In genomic region chr16:30794634-30795033, GRCh38 we compare ENCODE assay signal across 25 cellular contexts. TPM values are rescaled to one million over a fixed set of nuclear protein-coding genes. Genes with fewer than 3 reads are reported as not detected.
DNase-seq lines count a peak whose midpoint lies in the region; ATAC-seq, FAIRE-seq and TF ChIP-seq lines count a peak whose summit lies in the region.
"Had no signal": no experiment of that assay in that cellular context is flagged by ENCODE, and none has a peak within 500 bp of the region (broad histone marks: within the 10 kb centered on the region; RNA-seq: fewer than 3 reads in every experiment).

No MANE protein-coding gene starts in this region.

- no peak overlapping the region for H4K5ac ChIP-seq in IMR-90 (ENCODE audit: low read depth, low read length)

- no peak overlapping the region for H3K23ac ChIP-seq in IMR-90 (ENCODE audit: low read depth, low read length)

- TF ChIP-seq POLR2A in IMR-90 (IDR thresholded peaks at IDR 0.05; ENCODE audit: low read depth, low read length): no peak
- TF ChIP-seq POLR2A in K562 (conservative IDR thresholded peaks at IDR 0.05): no peak

- H4K20me1 ChIP-seq in IMR-90 (ENCODE audit: insufficient read depth, low read length): no peaks in the 10 kb centered on the region
- H4K20me1 ChIP-seq in K562 (replicated peaks; ENCODE audit: control insufficient read depth, insufficient read depth, low read length): no peaks in the 10 kb centered on the region
- H4K20me1 ChIP-seq in osteoblast (ENCODE audit: insufficient read depth, low read length): no peaks in the 10 kb centered on the region
- H4K20me1 ChIP-seq: BLaER1 treated with 17β-estradiol and CSF1 and Interleukin-3, amounts not matched to agents 10 nM and 100 nM had no signal

- H3K36me3 ChIP-seq in H7 (replicated peaks; ENCODE audit: control insufficient read depth, insufficient read depth, low read length) (no peaks in the 10 kb centered on the region), IMR-90 (ENCODE audit: control insufficient read depth, insufficient read depth, low read length) (no peaks in the 10 kb centered on the region), K562 (ENCODE audit: control insufficient read depth, insufficient read depth, low read length) (no peaks in the 10 kb centered on the region), osteoblast (ENCODE audit: insufficient read depth, low read length) (no peaks in the 10 kb centered on the region)
- H3K36me3 ChIP-seq: BE2C; BLaER1 treated with 17β-estradiol and CSF1 and Interleukin-3, amounts not matched to agents 10 nM and 100 nM; HAP-1 had no signal

- no peak overlapping the region for H3K4me3 ChIP-seq in H7 (ENCODE audit: insufficient read depth, low read depth, low read length)
- H3K4me3 ChIP-seq in IMR-90 (ENCODE audit: insufficient read depth, low read depth, low read length): no peak overlapping the region
- no peak overlapping the region for H3K4me3 ChIP-seq in K562
- H3K4me3 ChIP-seq in osteoblast (ENCODE audit: insufficient read depth, low read length): no peak overlapping the region
- H3K4me3 ChIP-seq: A549; BLaER1 treated with 17β-estradiol and CSF1 and Interleukin-3, amounts not matched to agents 10 nM and 100 nM; GM23338; HAP-1 had no signal

- no peak overlapping the region for H3K4ac ChIP-seq in IMR-90 (ENCODE audit: low read depth, low read length)

- H2BK120ac ChIP-seq in IMR-90 (ENCODE audit: low read depth, low read length): no peak overlapping the region

- dilution Hi-C loops in IMR-90 (cut with HindIII; ENCODE audit: low sequenced_read_pairs, unreplicated experiment): no loop called here

- H3K4me2 ChIP-seq in IMR-90 (ENCODE audit: low read depth, low read length) (no peak overlapping the region), K562 (ENCODE audit: insufficient read depth, low read length) (no peak overlapping the region), osteoblast (ENCODE audit: insufficient read depth, low read length) (no peak overlapping the region)
- H3K4me2 ChIP-seq: A549; BLaER1 treated with 17β-estradiol and CSF1 and Interleukin-3, amounts not matched to agents 10 nM and 100 nM; GM23338 had no signal

- H3K9ac ChIP-seq in IMR-90 (ENCODE audit: low read depth, low read length): no peak overlapping the region
- peak overlapping the region in 1 of 2 experiments; percentile 14; a peak in 1 of 4 replicates for H3K9ac ChIP-seq in K562 (ENCODE audit: insufficient read depth in 1 of 2, low read depth in 2 of 2, low read length in 2 of 2)
- H3K9ac ChIP-seq: BLaER1 treated with 17β-estradiol and CSF1 and Interleukin-3, amounts not matched to agents 10 nM and 100 nM had no signal

- no peak overlapping the region for H3K18ac ChIP-seq in IMR-90 (ENCODE audit: low read depth, low read length)

- no peak overlapping the region for H2AK9ac ChIP-seq in IMR-90 (replicated peaks; ENCODE audit: low read depth, low read length, poor library complexity)

- ATAC-seq in IMR-90 (ENCODE audit: low read depth) (no peak), K562 (no peak; the same call in 2 of the 3 replicates), HG02870 (IDR thresholded peaks at IDR 0.05; ENCODE audit: unreplicated experiment) (no peak), HG02885 (IDR thresholded peaks at IDR 0.05; ENCODE audit: poor library complexity, unreplicated experiment) (no peak)
- ATAC-seq: GM23338 had no signal

- POLR2A ChIA-PET in IMR-90 (lab: Charles Lee; ENCODE audit: unreplicated experiment) (no interaction called here), K562 (lab: Yijun Ruan, JAX) (interaction anchor here (1.2 to 2.3 kb wide), 4 partner anchors 11 to 80 kb away, joined by 3 to 16 read pairs (median 10); no protein-coding TSS in a partner anchor)

- H3K9me3 ChIP-seq in IMR-90 (ENCODE audit: control insufficient read depth, insufficient read depth, low read length) (no peaks in the 10 kb centered on the region), K562 (replicated peaks; ENCODE audit: control insufficient read depth, insufficient read depth, low read depth, low read length) (no peaks in the 10 kb centered on the region), osteoblast (ENCODE audit: low read depth, low read length) (no peaks in the 10 kb centered on the region)
- H3K9me3 ChIP-seq: A549; BE2C; BLaER1 treated with 17β-estradiol and CSF1 and Interleukin-3, amounts not matched to agents 10 nM and 100 nM; HAP-1 had no signal

- no peak overlapping the region for H2AK5ac ChIP-seq in IMR-90 (ENCODE audit: low read depth, low read length)

- H3K27me3 ChIP-seq in H7 (ENCODE audit: control insufficient read depth, insufficient read depth, low read length): no peaks in the 10 kb centered on the region; the same call in 1 of the 2 replicates
- peaks cover 8% of the 10 kb centered on the region; the same call in 1 of the 2 replicates for H3K27me3 ChIP-seq in IMR-90 (ENCODE audit: control insufficient read depth, insufficient read depth, low read length)
- no peaks in the 10 kb centered on the region for H3K27me3 ChIP-seq in K562 (ENCODE audit: control insufficient read depth in 2 of 2, insufficient read depth in 2 of 2, low read length in 2 of 2)
- no peaks in the 10 kb centered on the region for H3K27me3 ChIP-seq in osteoblast (ENCODE audit: insufficient read depth, low read length)
- H3K27me3 ChIP-seq: BE2C; BLaER1 treated with 17β-estradiol and CSF1 and Interleukin-3, amounts not matched to agents 10 nM and 100 nM had no signal

- H4K91ac ChIP-seq in IMR-90 (ENCODE audit: insufficient read depth, low read depth, low read length): no peak overlapping the region

- H3K9me1 ChIP-seq in IMR-90 (ENCODE audit: insufficient read depth, low read length): no peaks in the 10 kb centered on the region
- H3K9me1 ChIP-seq in K562 (ENCODE audit: control insufficient read depth, insufficient read depth, low read length): no peaks in the 10 kb centered on the region

- no peak overlapping the region for H3K27ac ChIP-seq in IMR-90 (ENCODE audit: insufficient read depth, low read length)
- H3K27ac ChIP-seq in K562 (ENCODE audit: extremely low read depth, low read depth, low read length): no peak overlapping the region
- no peak overlapping the region for H3K27ac ChIP-seq in osteoblast (ENCODE audit: low read depth, low read length)
- H3K27ac ChIP-seq: A549; BLaER1 treated with 17β-estradiol and CSF1 and Interleukin-3, amounts not matched to agents 10 nM and 100 nM had no signal

- H4K8ac ChIP-seq in IMR-90 (ENCODE audit: low read depth in 2 of 2, low read length in 2 of 2): no peak overlapping the region

- H3K4me1 ChIP-seq in IMR-90 (ENCODE audit: control insufficient read depth, insufficient read depth, low read length) (no peaks in the 10 kb centered on the region), K562 (replicated peaks in 1 of 2; ENCODE audit: control insufficient read depth in 2 of 2, insufficient read depth in 2 of 2, low read length in 2 of 2) (peaks cover 0 to 10% of the 10 kb centered on the region in 2 experiments; a peak in 3 of 5 replicates), osteoblast (ENCODE audit: insufficient read depth, low read length) (no peaks in the 10 kb centered on the region)
- H3K4me1 ChIP-seq: A549; BE2C; BLaER1 treated with 17β-estradiol and CSF1 and Interleukin-3, amounts not matched to agents 10 nM and 100 nM; HAP-1 had no signal

- H3K79me1 ChIP-seq in IMR-90 (ENCODE audit: low read depth in 1 of 2, low read length in 2 of 2): no peaks in the 10 kb centered on the region

- no peak overlapping the region for H2BK20ac ChIP-seq in IMR-90 (ENCODE audit: low read depth, low read length)

- intact Hi-C loops in IMR-90 (cut with micrococcal nuclease) (no loop called here), K562 (cut with micrococcal nuclease) (no loop called here)

- no peak for TF ChIP-seq CTCF in IMR-90 (conservative IDR thresholded peaks at IDR 0.05; ENCODE audit: low read depth, low read length)
- no peak for TF ChIP-seq CTCF in K562 (IDR thresholded peaks at IDR 0.05 in 2 of 3, conservative IDR thresholded peaks at IDR 0.05 in 1 of 3; ENCODE audit: insufficient read depth in 2 of 3, low read depth in 1 of 3, low read length in 3 of 3)
- TF ChIP-seq CTCF in osteoblast (IDR thresholded peaks at IDR 0.05; ENCODE audit: extremely low read depth, low read depth, low read length): no peak

- H3K79me2 ChIP-seq in K562 (ENCODE audit: control insufficient read depth, insufficient read depth, low read length) (no peaks in the 10 kb centered on the region), osteoblast (ENCODE audit: insufficient read depth, low read length) (no peaks in the 10 kb centered on the region)

- H2BK15ac ChIP-seq in IMR-90 (ENCODE audit: low read depth, low read length): no peak overlapping the region

- DNase-seq in H7 (peak; percentile 18), IMR-90 (no peak), K562 (ENCODE audit: extremely low read depth in 1 of 4, low spot score in 3 of 4) (peak in 1 of 4 experiments; percentile 7), osteoblast (ENCODE audit: insufficient read length, low spot score, missing footprints) (peak; percentile 1), SIG-M5 (lab: John Stamatoyannopoulos, UW) (no peak), urothelium cell line (ENCODE audit: low spot score) (no peak)
- DNase-seq: 8988T; ACHN; AML-193; BE2C; CD4-positive, alpha-beta T cell; CD8-positive, alpha-beta memory T cell; DMS 273 treated with DMSO at 0.1 percent for 48 hours; DMS79; EL; GDM1 had no signal

- no peak overlapping the region for H3K14ac ChIP-seq in IMR-90 (replicated peaks; ENCODE audit: low read depth, low read length)

- no peak overlapping the region for H3K56ac ChIP-seq in IMR-90 (ENCODE audit: extremely low read depth, insufficient read depth, low read length)

- TF ChIP-seq RAD21 in IMR-90 (IDR thresholded peaks at IDR 0.05; ENCODE audit: low read length) (no peak), K562 (CRISPR knock-in tag; conservative IDR thresholded peaks at IDR 0.05 in 1 of 2, IDR thresholded peaks at IDR 0.05 in 1 of 2) (no peak)

- peak overlapping the region; percentile 51 for H2AFZ ChIP-seq in IMR-90 (replicated peaks; ENCODE audit: low read length, poor library complexity)
- no peak overlapping the region for H2AFZ ChIP-seq in K562 (ENCODE audit: low read depth, low read length)
- no peak overlapping the region for H2AFZ ChIP-seq in osteoblast (ENCODE audit: low read length)
- H2AFZ ChIP-seq: GM23338 had no signal

- BruUV-seq in IMR-90 (replicated peaks; lab: Mats Ljungman, UMichigan) (no TSS peak), K562 (replicated peaks; lab: Mats Ljungman, UMichigan) (no TSS peak)

- FAIRE-seq in K562 (lab: Jason Lieb, UNC): no peak
- no peak for FAIRE-seq in urothelium cell line (lab: Jason Lieb, UNC)
- FAIRE-seq: A549, D721Med, GM12891, GM18507 had no signal

- CTCF ChIA-PET in IMR-90 (lab: Yijun Ruan, JAX): interaction anchor here (1.7 kb wide), 1 partner anchor 11 kb away, joined by 5 read pairs; no protein-coding TSS in a partner anchor
- CTCF ChIA-PET in K562 (lab: Yijun Ruan, JAX; ENCODE audit: low intra/inter-chr PET ratio): no interaction called here

- in situ Hi-C loops in IMR-90 (cut with MboI; ENCODE audit: low sequenced_read_pairs) (no loop called here), K562 (cut with MboI) (no loop called here)

- H2BK5ac ChIP-seq in IMR-90 (ENCODE audit: low read depth, low read length, poor library complexity, severe bottlenecking): no peak overlapping the region

- WGBS in IMR-90 (ENCODE audit: extremely low coverage in 2 of 2, insufficient read length in 1 of 2), 2 experiments: 54% methylated on average over 2 of the region's 3 CpGs; no CpG with 5 or more reads in 1 of the 2 experiments
- WGBS in K562 (ENCODE audit: insufficient coverage, low coverage, missing lambda C conversion rate): 43% methylated on average over 3 of the region's 3 CpGs

- no peak for TF ChIP-seq EP300 in K562 (IDR thresholded peaks at IDR 0.05; ENCODE audit: low read length)

RNA-seq across cellular contexts. Expression of gene ZNF629, which starts 7.6 kb away (rescaled TPM):
- 15.1 and 16.0 TPM in 2 replicates for total RNA-seq in H7 (2014; rRNA removed; shearing (Covaris generic))
- total RNA-seq in IMR-90 (2012; rRNA removed) (9.1 and 9.4 TPM in 2 replicates), K562 (2014; rRNA removed) (13.8 and 14.9 TPM in 2 replicates), K562 (2014; rRNA removed; fragmentation: Illumina TruSeq; extraction: Trizol) (6.7 and 7.3 TPM in 2 replicates), K562 (2015; rRNA removed; fragmentation: Illumina TruSeq; extraction: Trizol) (9.2 and 10.0 TPM in 2 replicates), K562 (2021) (16.5 and 18.8 TPM in 2 replicates), osteoblast (15.3 and 16.3 TPM in 2 replicates)
- polyA plus RNA-seq in IMR-90 (2012; rRNA removed) (6.6 and 7.3 TPM in 2 replicates), K562 (2011; rRNA removed) (2.6 and 4.4 TPM in 2 replicates), K562 (2014; fragmentation: Illumina TruSeq; extraction: Trizol) (11.6 and 12.4 TPM in 2 replicates), K562 (2014; fragmentation: Nextera tagmentation; extraction: Ambion mirVana) (under 1 TPM; 0.44 to 0.66 TPM), K562 (2014; rRNA removed) (6.1 and 7.4 TPM in 2 replicates)
- polyA plus RNA-seq in IMR-90 (2012; cell fraction: cytosol; rRNA removed): 3.2 and 4.6 TPM in 2 replicates
- 9.8 and 11.9 TPM in 2 replicates for polyA plus RNA-seq in IMR-90 (2012; cell fraction: nucleus; rRNA removed; ENCODE audit: low replicate concordance)
- total RNA-seq in K562 (2011; cell fraction: chromatin; rRNA removed; ENCODE audit: low replicate concordance): 6.8 and 16.5 TPM in 2 replicates
- total RNA-seq in K562 (2011; cell fraction: nucleolus; rRNA removed): 8.6 and 11.3 TPM in 2 replicates
- total RNA-seq in K562 (2011; cell fraction: nucleoplasm; rRNA removed): 6.7 and 7.3 TPM in 2 replicates
- 4.0 and 5.6 TPM in 2 replicates for polyA plus RNA-seq in K562 (2011; cell fraction: cytosol; rRNA removed)
- 7.1 and 10.9 TPM in 2 replicates for polyA plus RNA-seq in K562 (2011; cell fraction: nucleus; rRNA removed)
- polyA plus RNA-seq in K562 (2012): 12.0 and 13.0 TPM in 2 replicates
- 4.2 and 5.3 TPM in 2 replicates for polyA minus RNA-seq in K562 (2011; rRNA and poly(A)+ RNA removed)
- polyA minus RNA-seq in K562 (2011; cell fraction: cytosol; rRNA and poly(A)+ RNA removed): 9.2 and 9.8 TPM in 2 replicates
- polyA minus RNA-seq in K562 (2011; cell fraction: nucleus; rRNA and poly(A)+ RNA removed): 8.3 and 11.2 TPM in 2 replicates

RNA-seq across cellular contexts. Expression of gene RNF40, which starts 32.5 kb away (rescaled TPM):
- 72.6 and 72.9 TPM in 2 replicates for total RNA-seq in H7 (2014; rRNA removed; shearing (Covaris generic))
- 63.9 and 72.4 TPM in 2 replicates for total RNA-seq in IMR-90 (2012; rRNA removed)
- 46.7 and 49.7 TPM in 2 replicates for polyA plus RNA-seq in IMR-90 (2012; rRNA removed)
- polyA plus RNA-seq in IMR-90 (2012; cell fraction: cytosol; rRNA removed): 22.2 and 29.2 TPM in 2 replicates
- polyA plus RNA-seq in IMR-90 (2012; cell fraction: nucleus; rRNA removed; ENCODE audit: low replicate concordance): 74.3 and 98.0 TPM in 2 replicates
- total RNA-seq in K562 (2011; cell fraction: chromatin; rRNA removed; ENCODE audit: low replicate concordance): 149 and 268 TPM in 2 replicates
- total RNA-seq in K562 (2011; cell fraction: nucleolus; rRNA removed): 112 and 115 TPM in 2 replicates
- total RNA-seq in K562 (2011; cell fraction: nucleoplasm; rRNA removed): 105 and 116 TPM in 2 replicates
- total RNA-seq in K562 (2014; rRNA removed): 81.9 and 95.6 TPM in 2 replicates
- 73.7 and 81.5 TPM in 2 replicates for total RNA-seq in K562 (2014; rRNA removed; fragmentation: Illumina TruSeq; extraction: Trizol)
- total RNA-seq in K562 (2015; rRNA removed; fragmentation: Illumina TruSeq; extraction: Trizol): 76.4 and 82.9 TPM in 2 replicates
- 124 and 129 TPM in 2 replicates for total RNA-seq in K562 (2021)
- 91.7 and 97.8 TPM in 2 replicates for polyA plus RNA-seq in K562 (2011; rRNA removed)
- polyA plus RNA-seq in K562 (2011; cell fraction: cytosol; rRNA removed): 60.8 and 77.4 TPM in 2 replicates
- 137 and 170 TPM in 2 replicates for polyA plus RNA-seq in K562 (2011; cell fraction: nucleus; rRNA removed)
- polyA plus RNA-seq in K562 (2012): 78.5 and 80.4 TPM in 2 replicates
- polyA plus RNA-seq in K562 (2014; fragmentation: Illumina TruSeq; extraction: Trizol): 107 and 115 TPM in 2 replicates
- polyA plus RNA-seq in K562 (2014; fragmentation: Nextera tagmentation; extraction: Ambion mirVana): 1 to 10 TPM; 6.2 to 9.1 TPM
- 68.2 and 75.6 TPM in 2 replicates for polyA plus RNA-seq in K562 (2014; rRNA removed)
- polyA minus RNA-seq in K562 (2011; rRNA and poly(A)+ RNA removed): 89.9 and 91.7 TPM in 2 replicates
- 61.7 and 77.1 TPM in 2 replicates for polyA minus RNA-seq in K562 (2011; cell fraction: cytosol; rRNA and poly(A)+ RNA removed)
- 39.2 and 51.2 TPM in 2 replicates for polyA minus RNA-seq in K562 (2011; cell fraction: nucleus; rRNA and poly(A)+ RNA removed)
- total RNA-seq in osteoblast: 63.1 and 88.3 TPM in 2 replicates

RNA-seq across cellular contexts. Expression of gene CFAP119, which starts 32.8 kb away (rescaled TPM):
- total RNA-seq in H7 (2014; rRNA removed; shearing (Covaris generic)): 1.5 and 2.1 TPM in 2 replicates
- total RNA-seq in IMR-90 (2012; rRNA removed) (0.90 and 1.7 TPM in 2 replicates), K562 (2014; rRNA removed) (16.1 and 18.5 TPM in 2 replicates), K562 (2014; rRNA removed; fragmentation: Illumina TruSeq; extraction: Trizol) (4.2 and 6.1 TPM in 2 replicates), K562 (2015; rRNA removed; fragmentation: Illumina TruSeq; extraction: Trizol) (7.0 and 7.4 TPM in 2 replicates), K562 (2021) (18.4 and 20.0 TPM in 2 replicates), osteoblast (2.4 and 2.9 TPM in 2 replicates)
- polyA plus RNA-seq in IMR-90 (2012; rRNA removed) (7.6 and 8.8 TPM in 2 replicates), K562 (2011; rRNA removed) (13.5 and 16.3 TPM in 2 replicates), K562 (2014; fragmentation: Illumina TruSeq; extraction: Trizol) (9.0 and 9.6 TPM in 2 replicates), K562 (2014; fragmentation: Nextera tagmentation; extraction: Ambion mirVana) (1 to 10 TPM; 5.5 to 6.2 TPM), K562 (2014; rRNA removed) (33.7 and 38.2 TPM in 2 replicates)
- polyA plus RNA-seq in IMR-90 (2012; cell fraction: cytosol; rRNA removed): 5.0 and 5.2 TPM in 2 replicates
- 47.8 and 56.3 TPM in 2 replicates for polyA plus RNA-seq in IMR-90 (2012; cell fraction: nucleus; rRNA removed; ENCODE audit: low replicate concordance)
- total RNA-seq in K562 (2011; cell fraction: chromatin; rRNA removed; ENCODE audit: low replicate concordance): 23.0 and 52.3 TPM in 2 replicates
- total RNA-seq in K562 (2011; cell fraction: nucleolus; rRNA removed): 44.0 and 46.5 TPM in 2 replicates
- total RNA-seq in K562 (2011; cell fraction: nucleoplasm; rRNA removed): 24.7 and 39.0 TPM in 2 replicates
- polyA plus RNA-seq in K562 (2011; cell fraction: cytosol; rRNA removed): 10.6 and 19.6 TPM in 2 replicates
- 107 and 225 TPM in 2 replicates for polyA plus RNA-seq in K562 (2011; cell fraction: nucleus; rRNA removed)
- polyA plus RNA-seq in K562 (2012): 14.9 and 20.9 TPM in 2 replicates
- polyA minus RNA-seq in K562 (2011; rRNA and poly(A)+ RNA removed): 1.2 and 2.5 TPM in 2 replicates
- polyA minus RNA-seq in K562 (2011; cell fraction: cytosol; rRNA and poly(A)+ RNA removed): 3.8 and 4.2 TPM in 2 replicates
- 16.9 and 21.3 TPM in 2 replicates for polyA minus RNA-seq in K562 (2011; cell fraction: nucleus; rRNA and poly(A)+ RNA removed)

RNA-seq across cellular contexts. Expression of gene PHKG2, which starts 46.4 kb away (rescaled TPM):
- total RNA-seq in H7 (2014; rRNA removed; shearing (Covaris generic)): 27.0 and 32.0 TPM in 2 replicates
- total RNA-seq in IMR-90 (2012; rRNA removed) (26.0 and 26.7 TPM in 2 replicates), K562 (2014; rRNA removed) (30.7 and 45.9 TPM in 2 replicates), K562 (2014; rRNA removed; fragmentation: Illumina TruSeq; extraction: Trizol) (18.3 and 21.2 TPM in 2 replicates), K562 (2015; rRNA removed; fragmentation: Illumina TruSeq; extraction: Trizol) (23.9 and 25.2 TPM in 2 replicates), K562 (2021) (39.7 and 40.7 TPM in 2 replicates), osteoblast (20.3 and 25.0 TPM in 2 replicates)
- polyA plus RNA-seq in IMR-90 (2012; rRNA removed) (37.7 and 38.9 TPM in 2 replicates), K562 (2011; rRNA removed) (44.1 and 54.4 TPM in 2 replicates), K562 (2014; fragmentation: Illumina TruSeq; extraction: Trizol) (39.2 and 41.0 TPM in 2 replicates), K562 (2014; fragmentation: Nextera tagmentation; extraction: Ambion mirVana) (10 to 100 TPM in 1 of 2 experiments, 1 to 10 TPM in 1; 5.8 to 14.1 TPM), K562 (2014; rRNA removed) (50.4 and 54.2 TPM in 2 replicates)
- 20.1 and 32.6 TPM in 2 replicates for polyA plus RNA-seq in IMR-90 (2012; cell fraction: cytosol; rRNA removed)
- 162 and 239 TPM in 2 replicates for polyA plus RNA-seq in IMR-90 (2012; cell fraction: nucleus; rRNA removed; ENCODE audit: low replicate concordance)
- 128 and 290 TPM in 2 replicates for total RNA-seq in K562 (2011; cell fraction: chromatin; rRNA removed; ENCODE audit: low replicate concordance)
- 161 and 163 TPM in 2 replicates for total RNA-seq in K562 (2011; cell fraction: nucleolus; rRNA removed)
- 157 and 194 TPM in 2 replicates for total RNA-seq in K562 (2011; cell fraction: nucleoplasm; rRNA removed)
- polyA plus RNA-seq in K562 (2011; cell fraction: cytosol; rRNA removed): 44.6 and 56.8 TPM in 2 replicates
- polyA plus RNA-seq in K562 (2011; cell fraction: nucleus; rRNA removed): 182 and 233 TPM in 2 replicates
- 30.6 and 41.6 TPM in 2 replicates for polyA plus RNA-seq in K562 (2012)
- polyA minus RNA-seq in K562 (2011; rRNA and poly(A)+ RNA removed): 19.6 and 26.2 TPM in 2 replicates
- polyA minus RNA-seq in K562 (2011; cell fraction: cytosol; rRNA and poly(A)+ RNA removed): 14.9 and 17.4 TPM in 2 replicates
- polyA minus RNA-seq in K562 (2011; cell fraction: nucleus; rRNA and poly(A)+ RNA removed): 36.2 and 39.6 TPM in 2 replicates

Comparison
In these comparisons a context has a peak if more than half of its experiments do, and no peak if none do; other contexts are left out.
1. DNase-seq: peak in H7 (single experiment) and osteoblast (single experiment); none in IMR-90 (single experiment), SIG-M5 (single experiment) and urothelium cell line (single experiment).